In the genomic region with DNA sequence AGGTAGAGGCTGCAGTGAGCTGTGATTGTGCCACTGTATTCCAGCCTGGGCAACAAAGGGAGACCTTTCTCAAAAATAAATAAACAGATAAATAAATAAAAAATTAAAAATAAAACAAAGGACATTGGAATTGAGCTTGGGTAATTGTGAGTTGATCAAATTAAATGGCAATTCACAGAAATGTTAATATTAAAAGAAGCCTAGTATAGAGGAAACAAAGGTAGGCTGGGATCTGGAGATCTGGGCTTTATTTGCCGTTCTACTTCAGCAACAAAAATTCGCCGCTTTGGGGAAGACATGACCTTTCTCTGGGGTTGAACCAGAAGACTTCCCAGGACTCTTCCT, we compare ENCODE assay signal across 7 cellular contexts. TPM values are rescaled to one million over a fixed set of nuclear protein-coding genes. Genes with fewer than 3 reads are reported as not detected.
DNase-seq lines count a peak whose midpoint lies in the region; ATAC-seq lines count a peak whose summit lies in the region.

No MANE protein-coding gene starts in this region.

- H3K4me1 Mint-ChIP-seq in activated CD4-positive, alpha-beta memory T cell treated with anti-CD3 and anti-CD28 coated beads, Interleukin-2, amount 10 ng/mL, durations not matched to agents 7 days and 5 days: peaks cover 38% of the 10 kb centered on the region
- H3K4me1 Mint-ChIP-seq in stimulated activated memory B cell treated with anti-CD40 and anti-IgM and Interleukin-4, amounts not matched to agents 10 μg/mL and 1 μg/mL and 100 μg/mL, for 72 hours: peaks cover 37% of the 10 kb centered on the region

- peaks cover 31% of the 10 kb centered on the region for H3K36me3 Mint-ChIP-seq in activated CD4-positive, alpha-beta memory T cell treated with anti-CD3 and anti-CD28 coated beads, Interleukin-2, amount 10 ng/mL, durations not matched to agents 7 days and 5 days (ENCODE audit: low read depth)
- peaks cover 28% of the 10 kb centered on the region for H3K36me3 Mint-ChIP-seq in stimulated activated memory B cell treated with anti-CD40 and anti-IgM and Interleukin-4, amounts not matched to agents 10 μg/mL and 1 μg/mL and 100 μg/mL, for 72 hours

- peak overlapping the region; percentile 89 for H3K27ac Mint-ChIP-seq in activated CD4-positive, alpha-beta memory T cell treated with anti-CD3 and anti-CD28 coated beads, Interleukin-2, amount 10 ng/mL, durations not matched to agents 7 days and 5 days
- H3K27ac Mint-ChIP-seq in stimulated activated memory B cell treated with anti-CD40 and anti-IgM and Interleukin-4, amounts not matched to agents 10 μg/mL and 1 μg/mL and 100 μg/mL, for 72 hours: peak overlapping the region; percentile 98

- peaks cover 3% of the 10 kb centered on the region; the same call in 1 of the 2 replicates for H3K36me3 ChIP-seq in iPS DF 6.9 (ENCODE audit: control insufficient read depth, insufficient read depth, low read length)

- WGBS in iPS DF 6.9 (ENCODE audit: insufficient coverage, insufficient read length): no CpG with 5 or more reads among the region's 3 CpGs

- CTCF ChIA-PET in activated CD4-positive, alpha-beta memory T cell treated with anti-CD3 and anti-CD28 coated beads, Interleukin-2, amount 10 ng/mL, durations not matched to agents 7 days and 5 days (lab: Charles Lee): interaction anchor here (1.1 to 4.4 kb wide), 10 partner anchors 9 to 195 kb away, joined by 3 to 37 read pairs (median 4); a partner anchor contains a TSS

- no peak for DNase-seq in activated CD4-positive, alpha-beta memory T cell treated with anti-CD3 and anti-CD28 coated beads, Interleukin-2, amount 10 ng/mL, durations not matched to agents 7 days and 5 days
- DNase-seq in iPS DF 6.9 (ENCODE audit: low read depth, low spot score) (no peak), NCI-H2171 treated with DMSO at 0.1 percent for 48 hours (lab: John Stamatoyannopoulos, UW) (no peak), NCI-H1417 treated with DMSO at 0.1 percent for 48 hours (lab: John Stamatoyannopoulos, UW) (no peak), posterior vena cava (ENCODE audit: low spot score) (no peak)

- POLR2A ChIA-PET in activated CD4-positive, alpha-beta memory T cell treated with anti-CD3 and anti-CD28 coated beads, Interleukin-2, amount 10 ng/mL, durations not matched to agents 7 days and 5 days (lab: Charles Lee): interaction anchor here (0.7 to 3.9 kb wide), 20 partner anchors 9 to 251 kb away, joined by 3 to 30 read pairs (median 6); a partner anchor contains a TSS

- no peaks in the 10 kb centered on the region for H3K9me3 Mint-ChIP-seq in activated CD4-positive, alpha-beta memory T cell treated with anti-CD3 and anti-CD28 coated beads, Interleukin-2, amount 10 ng/mL, durations not matched to agents 7 days and 5 days
- H3K9me3 Mint-ChIP-seq in stimulated activated memory B cell treated with anti-CD40 and anti-IgM and Interleukin-4, amounts not matched to agents 10 μg/mL and 1 μg/mL and 100 μg/mL, for 72 hours: no peaks in the 10 kb centered on the region

- H3K27me3 Mint-ChIP-seq in activated CD4-positive, alpha-beta memory T cell treated with anti-CD3 and anti-CD28 coated beads, Interleukin-2, amount 10 ng/mL, durations not matched to agents 7 days and 5 days: peaks cover 4% of the 10 kb centered on the region
- H3K27me3 Mint-ChIP-seq in stimulated activated memory B cell treated with anti-CD40 and anti-IgM and Interleukin-4, amounts not matched to agents 10 μg/mL and 1 μg/mL and 100 μg/mL, for 72 hours: peaks cover 10% of the 10 kb centered on the region

- intact Hi-C loops in posterior vena cava (cut with DNase I): no loop called here

- peak; percentile 10 for ATAC-seq in HG02798 (IDR thresholded peaks at IDR 0.05; ENCODE audit: poor library complexity, unreplicated experiment)
- no peak for ATAC-seq in stimulated activated memory B cell treated with anti-CD40 and anti-IgM and Interleukin-4, amounts not matched to agents 10 μg/mL and 1 μg/mL and 100 μg/mL, for 72 hours

- no peaks in the 10 kb centered on the region for H3K4me1 ChIP-seq in iPS DF 6.9 (ENCODE audit: control insufficient read depth, insufficient read depth, low read length)

- no peak overlapping the region for H3K27ac ChIP-seq in iPS DF 6.9 (ENCODE audit: low read length)

- peak overlapping the region; percentile 94; the same call in 1 of the 2 replicates for H3K4me3 ChIP-seq in iPS DF 6.9 (ENCODE audit: low read length)

- no peaks in the 10 kb centered on the region for H3K9me3 ChIP-seq in iPS DF 6.9 (ENCODE audit: control insufficient read depth, insufficient read depth, low read length)

- H3K27me3 ChIP-seq in iPS DF 6.9 (ENCODE audit: control insufficient read depth, insufficient read depth, low read length): no peaks in the 10 kb centered on the region

- H3K4me3 Mint-ChIP-seq in activated CD4-positive, alpha-beta memory T cell treated with anti-CD3 and anti-CD28 coated beads, Interleukin-2, amount 10 ng/mL, durations not matched to agents 7 days and 5 days: peak overlapping the region; percentile 99
- peak overlapping the region; percentile 100 for H3K4me3 Mint-ChIP-seq in stimulated activated memory B cell treated with anti-CD40 and anti-IgM and Interleukin-4, amounts not matched to agents 10 μg/mL and 1 μg/mL and 100 μg/mL, for 72 hours

RNA-seq across cellular contexts. Expression of a gene that starts 0.3 kb away (rescaled TPM):
- total RNA-seq in activated CD4-positive, alpha-beta memory T cell treated with anti-CD3 and anti-CD28 coated beads, Interleukin-2, amount 10 ng/mL, durations not matched to agents 7 days and 5 days: 10 to 100 TPM; 52.8 to 53.0 TPM
- 10 to 100 TPM; 25.9 to 35.1 TPM for total RNA-seq in posterior vena cava

RNA-seq across cellular contexts. Expression of a gene that starts 7.5 kb away (rescaled TPM):
- under 1 TPM; 0.18 to 0.20 TPM for total RNA-seq in activated CD4-positive, alpha-beta memory T cell treated with anti-CD3 and anti-CD28 coated beads, Interleukin-2, amount 10 ng/mL, durations not matched to agents 7 days and 5 days
- under 1 TPM in 1 of 2 donors, not detected in 1; 0.05 TPM for total RNA-seq in posterior vena cava

RNA-seq across cellular contexts. Expression of a gene that starts 11.9 kb away (rescaled TPM):
- not detected for total RNA-seq in activated CD4-positive, alpha-beta memory T cell treated with anti-CD3 and anti-CD28 coated beads, Interleukin-2, amount 10 ng/mL, durations not matched to agents 7 days and 5 days
- 10 to 100 TPM; 46.3 to 56.8 TPM for total RNA-seq in posterior vena cava

RNA-seq across cellular contexts. Expression of a gene that starts 25.6 kb away (rescaled TPM):
- 10 to 100 TPM; 35.1 to 37.0 TPM for total RNA-seq in activated CD4-positive, alpha-beta memory T cell treated with anti-CD3 and anti-CD28 coated beads, Interleukin-2, amount 10 ng/mL, durations not matched to agents 7 days and 5 days
- total RNA-seq in posterior vena cava: 10 to 100 TPM; 37.5 to 41.1 TPM

RNA-seq across cellular contexts. Expression of a gene that starts 25.7 kb away (rescaled TPM):
- not detected for total RNA-seq in activated CD4-positive, alpha-beta memory T cell treated with anti-CD3 and anti-CD28 coated beads, Interleukin-2, amount 10 ng/mL, durations not matched to agents 7 days and 5 days
- under 1 TPM in 1 of 2 donors, not detected in 1; 0.95 TPM for total RNA-seq in posterior vena cava

Comparison
In these comparisons a context has a peak if more than half of its experiments do, and no peak if none do; other contexts are left out.
1. RNA of a gene that starts 11.9 kb away (total RNA-seq): 46.3 to 56.8 TPM in posterior vena cava; not detected in activated CD4-positive, alpha-beta memory T cell treated with anti-CD3 and anti-CD28 coated beads, Interleukin-2, amount 10 ng/mL, durations not matched to agents 7 days and 5 days; every median in the first group is over 10 times any median in the second.